Comparison of ENCODE assay signal across 1 cellular context in the genomic region with DNA sequence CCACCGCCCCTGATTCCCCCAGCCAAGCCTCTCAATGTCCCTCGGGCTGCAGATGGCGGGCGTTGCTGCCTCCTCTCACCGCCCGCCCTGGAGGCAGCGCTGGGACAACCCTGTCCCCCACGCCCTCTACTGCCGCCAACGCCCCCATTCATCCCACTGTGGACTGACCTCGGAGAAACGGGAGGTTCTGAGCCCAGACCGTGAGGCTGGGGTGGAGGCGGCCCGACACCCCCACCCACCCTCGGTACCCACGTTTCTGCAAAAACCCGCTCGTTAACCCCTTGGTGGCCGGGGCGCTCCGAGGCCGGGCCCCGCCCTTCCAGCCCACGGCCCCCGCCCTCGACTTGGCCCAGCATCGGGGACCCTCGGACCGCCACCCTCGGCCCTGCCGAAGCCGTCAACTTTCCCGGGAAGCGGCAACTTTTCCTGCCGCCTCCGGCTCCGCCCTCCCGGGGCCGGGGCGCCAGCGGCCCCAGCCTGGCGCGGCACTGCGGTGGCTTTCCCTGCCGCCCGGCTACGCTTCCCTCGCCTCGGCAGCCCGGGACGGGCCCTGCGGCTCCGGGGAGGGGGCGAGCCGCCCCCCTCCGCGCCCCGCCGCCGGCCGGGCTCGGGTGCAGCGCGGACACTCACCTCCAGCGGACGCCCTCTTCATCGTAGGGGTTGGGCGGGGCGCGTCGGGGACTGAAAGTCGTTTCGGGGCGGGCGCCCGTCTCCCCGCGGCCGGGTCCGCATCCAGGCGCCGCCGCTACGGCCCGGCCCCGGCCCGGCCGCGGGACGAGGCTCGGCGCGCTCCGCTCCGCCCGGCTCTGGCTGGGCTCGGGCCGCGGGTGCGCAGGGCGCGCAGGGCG.
TF ChIP-seq lines count a peak whose summit lies in the region.

No MANE protein-coding gene starts in this region.

TF ChIP-seq in K562, 482 proteins besides CTCF, POLR2A, EP300 and RAD21 (continued from another document and continues in another):
- TF ChIP-seq, protein P1, sequence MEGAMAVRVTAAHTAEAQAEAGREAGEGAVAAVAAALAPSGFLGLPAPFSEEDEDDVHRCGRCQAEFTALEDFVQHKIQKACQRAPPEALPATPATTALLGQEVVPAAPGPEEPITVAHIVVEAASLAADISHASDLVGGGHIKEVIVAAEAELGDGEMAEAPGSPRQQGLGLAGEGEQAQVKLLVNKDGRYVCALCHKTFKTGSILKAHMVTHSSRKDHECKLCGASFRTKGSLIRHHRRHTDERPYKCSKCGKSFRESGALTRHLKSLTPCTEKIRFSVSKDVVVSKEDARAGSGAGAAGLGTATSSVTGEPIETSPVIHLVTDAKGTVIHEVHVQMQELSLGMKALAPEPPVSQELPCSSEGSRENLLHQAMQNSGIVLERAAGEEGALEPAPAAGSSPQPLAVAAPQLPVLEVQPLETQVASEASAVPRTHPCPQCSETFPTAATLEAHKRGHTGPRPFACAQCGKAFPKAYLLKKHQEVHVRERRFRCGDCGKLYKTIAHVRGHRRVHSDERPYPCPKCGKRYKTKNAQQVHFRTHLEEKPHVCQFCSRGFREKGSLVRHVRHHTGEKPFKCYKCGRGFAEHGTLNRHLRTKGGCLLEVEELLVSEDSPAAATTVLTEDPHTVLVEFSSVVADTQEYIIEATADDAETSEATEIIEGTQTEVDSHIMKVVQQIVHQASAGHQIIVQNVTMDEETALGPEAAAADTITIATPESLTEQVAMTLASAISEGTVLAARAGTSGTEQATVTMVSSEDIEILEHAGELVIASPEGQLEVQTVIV (CRISPR knock-in tag; IDR thresholded peaks at IDR 0.05; ENCODE audit: borderline replicate concordance) = peak; percentile 72; the same call in 1 of the 2 replicates
- TF ChIP-seq SMAD4 (CRISPR knock-in tag; conservative IDR thresholded peaks at IDR 0.05) (peak; percentile 17; the same call in 1 of the 2 replicates), SUPT5H (IDR thresholded peaks at IDR 0.05) (no peak), OTX1 (CRISPR knock-in tag; IDR thresholded peaks at IDR 0.05) (no peak), HNRNPL (IDR thresholded peaks at IDR 0.05; ENCODE audit: low read depth, low read length) (peak; percentile 14; the same call in 1 of the 2 replicates), RBBP5 (IDR thresholded peaks at IDR 0.05; ENCODE audit: borderline replicate concordance, insufficient read depth, low read length, poor library complexity, severe bottlenecking) (peak; percentile 76), PCBP1 (IDR thresholded peaks at IDR 0.05; ENCODE audit: low read depth, low read length, poor library complexity, severe bottlenecking) (peak; percentile 91), ZNF780A (CRISPR knock-in tag; IDR thresholded peaks at IDR 0.05) (no peak), NR4A1 (CRISPR knock-in tag; IDR thresholded peaks at IDR 0.05) (0 out of 2 replicates have a peak, but pooled peaks have one; percentile 13), NR4A1 (tag; IDR thresholded peaks at IDR 0.05) (no peak), BDP1 (IDR thresholded peaks at IDR 0.05; ENCODE audit: insufficient read depth, insufficient read length) (no peak), ZNF431 (CRISPR knock-in tag; IDR thresholded peaks at IDR 0.05) (0 out of 2 replicates have a peak, but pooled peaks have one; percentile 73), MTA3 (IDR thresholded peaks at IDR 0.05; ENCODE audit: borderline replicate concordance) (peak; percentile 53), CBX2 (IDR thresholded peaks at IDR 0.05; ENCODE audit: insufficient read depth, low read length, poor library complexity, severe bottlenecking) (no peak), MAFF (IDR thresholded peaks at IDR 0.05; ENCODE audit: low read length) (no peak), ARID1B (IDR thresholded peaks at IDR 0.05) (no peak), GATAD2A (IDR thresholded peaks at IDR 0.05) (peak; percentile 73; the same call in 1 of the 2 replicates), TGIF2 (CRISPR knock-in tag; IDR thresholded peaks at IDR 0.05) (peak; percentile 84; the same call in 1 of the 2 replicates), IRF2 (CRISPR knock-in tag; IDR thresholded peaks at IDR 0.05) (peak; percentile 80; the same call in 1 of the 2 replicates), HDAC8 (tag; IDR thresholded peaks at IDR 0.05) (0 out of 2 replicates have a peak, but pooled peaks have one; percentile 35)
- TF ChIP-seq, protein P2, sequence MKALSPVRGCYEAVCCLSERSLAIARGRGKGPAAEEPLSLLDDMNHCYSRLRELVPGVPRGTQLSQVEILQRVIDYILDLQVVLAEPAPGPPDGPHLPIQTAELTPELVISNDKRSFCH (CRISPR knock-in tag; IDR thresholded peaks at IDR 0.05) = no peak
- TF ChIP-seq, protein P2 (tag; IDR thresholded peaks at IDR 0.05) = peak; percentile 48; the same call in 1 of the 2 replicates
- TF ChIP-seq, protein P3, sequence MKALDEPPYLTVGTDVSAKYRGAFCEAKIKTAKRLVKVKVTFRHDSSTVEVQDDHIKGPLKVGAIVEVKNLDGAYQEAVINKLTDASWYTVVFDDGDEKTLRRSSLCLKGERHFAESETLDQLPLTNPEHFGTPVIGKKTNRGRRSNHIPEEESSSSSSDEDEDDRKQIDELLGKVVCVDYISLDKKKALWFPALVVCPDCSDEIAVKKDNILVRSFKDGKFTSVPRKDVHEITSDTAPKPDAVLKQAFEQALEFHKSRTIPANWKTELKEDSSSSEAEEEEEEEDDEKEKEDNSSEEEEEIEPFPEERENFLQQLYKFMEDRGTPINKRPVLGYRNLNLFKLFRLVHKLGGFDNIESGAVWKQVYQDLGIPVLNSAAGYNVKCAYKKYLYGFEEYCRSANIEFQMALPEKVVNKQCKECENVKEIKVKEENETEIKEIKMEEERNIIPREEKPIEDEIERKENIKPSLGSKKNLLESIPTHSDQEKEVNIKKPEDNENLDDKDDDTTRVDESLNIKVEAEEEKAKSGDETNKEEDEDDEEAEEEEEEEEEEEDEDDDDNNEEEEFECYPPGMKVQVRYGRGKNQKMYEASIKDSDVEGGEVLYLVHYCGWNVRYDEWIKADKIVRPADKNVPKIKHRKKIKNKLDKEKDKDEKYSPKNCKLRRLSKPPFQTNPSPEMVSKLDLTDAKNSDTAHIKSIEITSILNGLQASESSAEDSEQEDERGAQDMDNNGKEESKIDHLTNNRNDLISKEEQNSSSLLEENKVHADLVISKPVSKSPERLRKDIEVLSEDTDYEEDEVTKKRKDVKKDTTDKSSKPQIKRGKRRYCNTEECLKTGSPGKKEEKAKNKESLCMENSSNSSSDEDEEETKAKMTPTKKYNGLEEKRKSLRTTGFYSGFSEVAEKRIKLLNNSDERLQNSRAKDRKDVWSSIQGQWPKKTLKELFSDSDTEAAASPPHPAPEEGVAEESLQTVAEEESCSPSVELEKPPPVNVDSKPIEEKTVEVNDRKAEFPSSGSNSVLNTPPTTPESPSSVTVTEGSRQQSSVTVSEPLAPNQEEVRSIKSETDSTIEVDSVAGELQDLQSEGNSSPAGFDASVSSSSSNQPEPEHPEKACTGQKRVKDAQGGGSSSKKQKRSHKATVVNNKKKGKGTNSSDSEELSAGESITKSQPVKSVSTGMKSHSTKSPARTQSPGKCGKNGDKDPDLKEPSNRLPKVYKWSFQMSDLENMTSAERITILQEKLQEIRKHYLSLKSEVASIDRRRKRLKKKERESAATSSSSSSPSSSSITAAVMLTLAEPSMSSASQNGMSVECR (CRISPR knock-in tag; IDR thresholded peaks at IDR 0.05) = peak; percentile 69; the same call in 1 of the 2 replicates
- TF ChIP-seq, protein P4, sequence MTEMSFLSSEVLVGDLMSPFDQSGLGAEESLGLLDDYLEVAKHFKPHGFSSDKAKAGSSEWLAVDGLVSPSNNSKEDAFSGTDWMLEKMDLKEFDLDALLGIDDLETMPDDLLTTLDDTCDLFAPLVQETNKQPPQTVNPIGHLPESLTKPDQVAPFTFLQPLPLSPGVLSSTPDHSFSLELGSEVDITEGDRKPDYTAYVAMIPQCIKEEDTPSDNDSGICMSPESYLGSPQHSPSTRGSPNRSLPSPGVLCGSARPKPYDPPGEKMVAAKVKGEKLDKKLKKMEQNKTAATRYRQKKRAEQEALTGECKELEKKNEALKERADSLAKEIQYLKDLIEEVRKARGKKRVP (CRISPR knock-in tag; IDR thresholded peaks at IDR 0.05) = no peak
- TF ChIP-seq, protein P5, sequence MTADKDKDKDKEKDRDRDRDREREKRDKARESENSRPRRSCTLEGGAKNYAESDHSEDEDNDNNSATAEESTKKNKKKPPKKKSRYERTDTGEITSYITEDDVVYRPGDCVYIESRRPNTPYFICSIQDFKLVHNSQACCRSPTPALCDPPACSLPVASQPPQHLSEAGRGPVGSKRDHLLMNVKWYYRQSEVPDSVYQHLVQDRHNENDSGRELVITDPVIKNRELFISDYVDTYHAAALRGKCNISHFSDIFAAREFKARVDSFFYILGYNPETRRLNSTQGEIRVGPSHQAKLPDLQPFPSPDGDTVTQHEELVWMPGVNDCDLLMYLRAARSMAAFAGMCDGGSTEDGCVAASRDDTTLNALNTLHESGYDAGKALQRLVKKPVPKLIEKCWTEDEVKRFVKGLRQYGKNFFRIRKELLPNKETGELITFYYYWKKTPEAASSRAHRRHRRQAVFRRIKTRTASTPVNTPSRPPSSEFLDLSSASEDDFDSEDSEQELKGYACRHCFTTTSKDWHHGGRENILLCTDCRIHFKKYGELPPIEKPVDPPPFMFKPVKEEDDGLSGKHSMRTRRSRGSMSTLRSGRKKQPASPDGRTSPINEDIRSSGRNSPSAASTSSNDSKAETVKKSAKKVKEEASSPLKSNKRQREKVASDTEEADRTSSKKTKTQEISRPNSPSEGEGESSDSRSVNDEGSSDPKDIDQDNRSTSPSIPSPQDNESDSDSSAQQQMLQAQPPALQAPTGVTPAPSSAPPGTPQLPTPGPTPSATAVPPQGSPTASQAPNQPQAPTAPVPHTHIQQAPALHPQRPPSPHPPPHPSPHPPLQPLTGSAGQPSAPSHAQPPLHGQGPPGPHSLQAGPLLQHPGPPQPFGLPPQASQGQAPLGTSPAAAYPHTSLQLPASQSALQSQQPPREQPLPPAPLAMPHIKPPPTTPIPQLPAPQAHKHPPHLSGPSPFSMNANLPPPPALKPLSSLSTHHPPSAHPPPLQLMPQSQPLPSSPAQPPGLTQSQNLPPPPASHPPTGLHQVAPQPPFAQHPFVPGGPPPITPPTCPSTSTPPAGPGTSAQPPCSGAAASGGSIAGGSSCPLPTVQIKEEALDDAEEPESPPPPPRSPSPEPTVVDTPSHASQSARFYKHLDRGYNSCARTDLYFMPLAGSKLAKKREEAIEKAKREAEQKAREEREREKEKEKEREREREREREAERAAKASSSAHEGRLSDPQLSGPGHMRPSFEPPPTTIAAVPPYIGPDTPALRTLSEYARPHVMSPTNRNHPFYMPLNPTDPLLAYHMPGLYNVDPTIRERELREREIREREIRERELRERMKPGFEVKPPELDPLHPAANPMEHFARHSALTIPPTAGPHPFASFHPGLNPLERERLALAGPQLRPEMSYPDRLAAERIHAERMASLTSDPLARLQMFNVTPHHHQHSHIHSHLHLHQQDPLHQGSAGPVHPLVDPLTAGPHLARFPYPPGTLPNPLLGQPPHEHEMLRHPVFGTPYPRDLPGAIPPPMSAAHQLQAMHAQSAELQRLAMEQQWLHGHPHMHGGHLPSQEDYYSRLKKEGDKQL (CRISPR knock-in tag; IDR thresholded peaks at IDR 0.05; ENCODE audit: borderline replicate concordance) = 0 out of 2 replicates have a peak, but pooled peaks have one; percentile 95
- TF ChIP-seq, protein P6, sequence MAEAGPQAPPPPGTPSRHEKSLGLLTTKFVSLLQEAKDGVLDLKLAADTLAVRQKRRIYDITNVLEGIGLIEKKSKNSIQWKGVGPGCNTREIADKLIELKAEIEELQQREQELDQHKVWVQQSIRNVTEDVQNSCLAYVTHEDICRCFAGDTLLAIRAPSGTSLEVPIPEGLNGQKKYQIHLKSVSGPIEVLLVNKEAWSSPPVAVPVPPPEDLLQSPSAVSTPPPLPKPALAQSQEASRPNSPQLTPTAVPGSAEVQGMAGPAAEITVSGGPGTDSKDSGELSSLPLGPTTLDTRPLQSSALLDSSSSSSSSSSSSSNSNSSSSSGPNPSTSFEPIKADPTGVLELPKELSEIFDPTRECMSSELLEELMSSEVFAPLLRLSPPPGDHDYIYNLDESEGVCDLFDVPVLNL (CRISPR knock-in tag; IDR thresholded peaks at IDR 0.05; ENCODE audit: low read depth) = no peak
- TF ChIP-seq, protein P7, sequence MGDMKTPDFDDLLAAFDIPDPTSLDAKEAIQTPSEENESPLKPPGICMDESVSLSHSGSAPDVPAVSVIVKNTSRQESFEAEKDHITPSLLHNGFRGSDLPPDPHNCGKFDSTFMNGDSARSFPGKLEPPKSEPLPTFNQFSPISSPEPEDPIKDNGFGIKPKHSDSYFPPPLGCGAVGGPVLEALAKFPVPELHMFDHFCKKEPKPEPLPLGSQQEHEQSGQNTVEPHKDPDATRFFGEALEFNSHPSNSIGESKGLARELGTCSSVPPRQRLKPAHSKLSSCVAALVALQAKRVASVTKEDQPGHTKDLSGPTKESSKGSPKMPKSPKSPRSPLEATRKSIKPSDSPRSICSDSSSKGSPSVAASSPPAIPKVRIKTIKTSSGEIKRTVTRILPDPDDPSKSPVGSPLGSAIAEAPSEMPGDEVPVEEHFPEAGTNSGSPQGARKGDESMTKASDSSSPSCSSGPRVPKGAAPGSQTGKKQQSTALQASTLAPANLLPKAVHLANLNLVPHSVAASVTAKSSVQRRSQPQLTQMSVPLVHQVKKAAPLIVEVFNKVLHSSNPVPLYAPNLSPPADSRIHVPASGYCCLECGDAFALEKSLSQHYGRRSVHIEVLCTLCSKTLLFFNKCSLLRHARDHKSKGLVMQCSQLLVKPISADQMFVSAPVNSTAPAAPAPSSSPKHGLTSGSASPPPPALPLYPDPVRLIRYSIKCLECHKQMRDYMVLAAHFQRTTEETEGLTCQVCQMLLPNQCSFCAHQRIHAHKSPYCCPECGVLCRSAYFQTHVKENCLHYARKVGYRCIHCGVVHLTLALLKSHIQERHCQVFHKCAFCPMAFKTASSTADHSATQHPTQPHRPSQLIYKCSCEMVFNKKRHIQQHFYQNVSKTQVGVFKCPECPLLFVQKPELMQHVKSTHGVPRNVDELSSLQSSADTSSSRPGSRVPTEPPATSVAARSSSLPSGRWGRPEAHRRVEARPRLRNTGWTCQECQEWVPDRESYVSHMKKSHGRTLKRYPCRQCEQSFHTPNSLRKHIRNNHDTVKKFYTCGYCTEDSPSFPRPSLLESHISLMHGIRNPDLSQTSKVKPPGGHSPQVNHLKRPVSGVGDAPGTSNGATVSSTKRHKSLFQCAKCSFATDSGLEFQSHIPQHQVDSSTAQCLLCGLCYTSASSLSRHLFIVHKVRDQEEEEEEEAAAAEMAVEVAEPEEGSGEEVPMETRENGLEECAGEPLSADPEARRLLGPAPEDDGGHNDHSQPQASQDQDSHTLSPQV (IDR thresholded peaks at IDR 0.05) = no peak
